ENCODE assay signal across 8 cellular contexts in the genomic region with DNA sequence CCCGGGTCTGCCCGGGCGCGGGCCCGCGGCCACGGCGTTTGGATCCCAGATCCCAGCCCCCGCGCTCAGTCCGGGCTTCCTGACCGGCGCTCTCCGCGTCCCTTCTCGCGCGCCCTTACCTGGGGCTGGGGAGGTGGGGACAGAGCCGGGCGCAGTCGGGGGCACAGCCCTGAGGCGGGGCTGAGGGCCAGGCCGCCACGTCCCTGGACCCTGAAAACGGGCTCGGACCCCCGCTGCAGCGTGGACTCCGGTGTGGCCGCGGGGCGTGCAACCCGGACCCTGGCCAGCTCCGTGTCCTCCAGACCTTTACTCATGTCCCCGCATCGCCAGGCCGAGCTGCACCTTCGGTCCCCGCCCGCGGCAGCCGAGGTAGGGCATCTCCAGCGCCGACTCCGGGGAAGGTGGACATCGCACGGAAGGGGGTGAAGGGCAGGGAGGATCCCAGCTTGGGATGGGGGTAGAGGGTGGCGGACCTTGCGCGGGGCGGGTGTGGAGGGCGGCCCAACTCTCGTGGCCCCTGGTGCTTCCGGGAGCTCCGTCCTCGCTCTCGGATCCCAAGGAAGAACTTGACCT. TPM values are rescaled to one million over a fixed set of nuclear protein-coding genes. Genes with fewer than 3 reads are reported as not detected.
DNase-seq lines count a peak whose midpoint lies in the region; ATAC-seq and TF ChIP-seq lines count a peak whose summit lies in the region.

No MANE protein-coding gene starts in this region.

- H3K27me3 ChIP-seq in left ventricle myocardium inferior (ENCODE audit: low read depth) (peaks cover 5% of the 10 kb centered on the region), gastrocnemius medialis (no peaks in the 10 kb centered on the region)

- no peaks in the 10 kb centered on the region for H3K9me3 Mint-ChIP-seq in activated B cell treated with CpG ODN at 0.5 μM for 24 hours

- H3K4me3 Mint-ChIP-seq in activated B cell treated with CpG ODN at 0.5 μM for 24 hours = peak overlapping the region; percentile 83

- peaks cover 21% of the 10 kb centered on the region for H3K36me3 Mint-ChIP-seq in activated B cell treated with CpG ODN at 0.5 μM for 24 hours (ENCODE audit: low read depth)

- H3K27ac Mint-ChIP-seq in activated B cell treated with CpG ODN at 0.5 μM for 24 hours = no peak overlapping the region

- H3K27ac ChIP-seq in left ventricle myocardium inferior (replicated peaks) (peak overlapping the region; percentile 23), gastrocnemius medialis (peak overlapping the region in 1 of 4 donors; percentile 6)

- H3K4me3 ChIP-seq in GM12864 (ENCODE audit: low read depth, low read length) (peak overlapping the region; percentile 72), left ventricle myocardium inferior (peak overlapping the region; percentile 70), gastrocnemius medialis (peak overlapping the region; percentile 58 to 77 (median 66))

- H3K4me1 ChIP-seq in left ventricle myocardium inferior (peaks cover 30% of the 10 kb centered on the region), gastrocnemius medialis (peaks cover 46 to 48% of the 10 kb centered on the region in 2 donors)

- POLR2A ChIA-PET in activated B cell treated with CpG ODN at 0.5 μM for 24 hours (lab: Charles Lee) = interaction anchor here (0.6 kb wide), 2 partner anchors 21 to 539 kb away, joined by 4 to 7 read pairs; no protein-coding TSS in a partner anchor

- CTCF ChIA-PET in activated B cell treated with CpG ODN at 0.5 μM for 24 hours (lab: Charles Lee) = no interaction called here

- peaks cover 6% of the 10 kb centered on the region for H3K27me3 Mint-ChIP-seq in activated B cell treated with CpG ODN at 0.5 μM for 24 hours

- TF ChIP-seq CTCF in GM12864 (IDR thresholded peaks at IDR 0.05; ENCODE audit: low read depth, low read length, missing control alignments) = no peak
- no peak for TF ChIP-seq CTCF in activated B cell treated with CpG ODN at 0.5 μM for 24 hours (IDR thresholded peaks at IDR 0.05)
- no peak for TF ChIP-seq CTCF in left ventricle myocardium inferior (IDR thresholded peaks at IDR 0.05; ENCODE audit: borderline replicate concordance)
- TF ChIP-seq CTCF in gastrocnemius medialis (IDR thresholded peaks at IDR 0.05 in 4 of 5, conservative IDR thresholded peaks at IDR 0.05 in 1 of 5) = no peak

- H3K9me3 ChIP-seq in left ventricle myocardium inferior (replicated peaks) = no peaks in the 10 kb centered on the region
- H3K9me3 ChIP-seq in gastrocnemius medialis = no peaks in the 10 kb centered on the region

- peaks cover 15% of the 10 kb centered on the region for H3K36me3 ChIP-seq in left ventricle myocardium inferior
- peaks cover 0 to 2% of the 10 kb centered on the region in 2 donors for H3K36me3 ChIP-seq in gastrocnemius medialis

- ATAC-seq in activated B cell treated with CpG ODN at 0.5 μM for 24 hours (ENCODE audit: low read depth) = peak; percentile 6
- no peak for ATAC-seq in gastrocnemius medialis
- ATAC-seq in HG02840 (IDR thresholded peaks at IDR 0.05; ENCODE audit: low FRiP score, unreplicated experiment) = no peak

- no peak for DNase-seq in GM12864 (ENCODE audit: low read depth)
- DNase-seq in activated B cell treated with CpG ODN at 0.5 μM for 24 hours = no peak
- DNase-seq in left ventricle myocardium inferior = no peak
- DNase-seq in gastrocnemius medialis = no peak
- DNase-seq in stimulated activated naive CD4-positive, alpha-beta T cell treated with Interleukin-2 at 50 U/mL for 16 hours (lab: John Stamatoyannopoulos, UW) = no peak
- DNase-seq in NCI-H446 treated with DMSO at 0.1 percent for 48 hours (lab: John Stamatoyannopoulos, UW) = no peak
- no peak for DNase-seq in stimulated activated CD4-positive, alpha-beta T cell treated with anti-CD3 and anti-CD28 coated beads, Interleukin-1b, Interleukin-23, amount 100 ng/mL, for 48 hours

- intact Hi-C loops in activated B cell treated with CpG ODN at 0.5 μM for 24 hours (cut with micrococcal nuclease) (loop anchor here (5.0 to 10.0 kb wide), 2 partner anchors 40 to 72 kb away; partner anchors contain the start of gene CRKL), left ventricle myocardium inferior (cut with micrococcal nuclease) (no loop called here), gastrocnemius medialis (cut with DNase I; ENCODE audit: low total_unique reads) (loop anchor here (10.0 kb wide), 1 partner anchor 72 kb away; no protein-coding TSS in a partner anchor)

- H3K4me1 Mint-ChIP-seq in activated B cell treated with CpG ODN at 0.5 μM for 24 hours = peaks cover 18% of the 10 kb centered on the region

- TF ChIP-seq POLR2A in gastrocnemius medialis (IDR thresholded peaks at IDR 0.05) = no peak

- in situ Hi-C loops in gastrocnemius medialis (cut with MboI; ENCODE audit: low sequenced_read_pairs in 4 of 4) = no loop called here

RNA-seq across cellular contexts. Expression of gene AIFM3, which starts 9.9 kb away (rescaled TPM):
- total RNA-seq in activated B cell treated with CpG ODN at 0.5 μM for 24 hours (0.86 and 1.3 TPM in 2 replicates), left ventricle myocardium inferior (0.47 TPM), gastrocnemius medialis (under 1 TPM in 2 of 4 donors, not detected in 2; 0.22 to 0.42 TPM)

RNA-seq across cellular contexts. Expression of gene LZTR1, which starts 24.9 kb away (rescaled TPM):
- total RNA-seq in activated B cell treated with CpG ODN at 0.5 μM for 24 hours (79.2 and 89.3 TPM in 2 replicates), left ventricle myocardium inferior (18.1 TPM), gastrocnemius medialis (10 to 100 TPM; 25.4 to 36.4 (median 26.3) TPM)

RNA-seq across cellular contexts. Expression of gene CRKL, which starts 40.0 kb away (rescaled TPM):
- total RNA-seq in activated B cell treated with CpG ODN at 0.5 μM for 24 hours (51.1 and 55.7 TPM in 2 replicates), left ventricle myocardium inferior (52.6 TPM), gastrocnemius medialis (100 to 1,000 TPM in 1 of 4 donors, 10 to 100 TPM in 3; 73.3 to 109 (median 84.7) TPM)

RNA-seq across cellular contexts. Expression of gene THAP7, which starts 44.7 kb away (rescaled TPM):
- total RNA-seq in activated B cell treated with CpG ODN at 0.5 μM for 24 hours = 27.1 and 32.3 TPM in 2 replicates
- total RNA-seq in left ventricle myocardium inferior = 17.8 TPM
- total RNA-seq in gastrocnemius medialis = 10 to 100 TPM; 44.8 to 76.2 (median 61.7) TPM

RNA-seq across cellular contexts. Expression of gene P2RX6, which starts 57.8 kb away (rescaled TPM):
- total RNA-seq in activated B cell treated with CpG ODN at 0.5 μM for 24 hours (0.12 and 0.67 TPM in 2 replicates), left ventricle myocardium inferior (3.5 TPM), gastrocnemius medialis (10 to 100 TPM; 17.6 to 68.9 (median 33.3) TPM)
